ENCODE assay signal across 10 cellular contexts in genomic region chr14:21096889-21097615, GRCh38. TPM values are rescaled to one million over a fixed set of nuclear protein-coding genes. Genes with fewer than 3 reads are reported as not detected.
DNase-seq lines count a peak whose midpoint lies in the region; ATAC-seq, FAIRE-seq and TF ChIP-seq lines count a peak whose summit lies in the region.
"Had no signal": no experiment of that assay in that cellular context is flagged by ENCODE, and none has a peak within 500 bp of the region (broad histone marks: within the 10 kb centered on the region; RNA-seq: fewer than 3 reads in every experiment).

No MANE protein-coding gene starts in this region.

- H3K4me3 ChIP-seq in right atrium auricular region, result peak overlapping the region; percentile 74 to 77
- no peak overlapping the region for H3K4me3 ChIP-seq in mucosa of descending colon
- H3K4me3 ChIP-seq: GM12878 had no signal

- H3K36me3 ChIP-seq in right atrium auricular region (peaks cover 9% of the 10 kb centered on the region), mucosa of descending colon (ENCODE audit: low read depth) (no peaks in the 10 kb centered on the region)

- no peak for TF ChIP-seq CTCF in right atrium auricular region (IDR thresholded peaks at IDR 0.05)
- no peak for TF ChIP-seq CTCF in MCF 10A (IDR thresholded peaks at IDR 0.05; ENCODE audit: unreplicated experiment)
- TF ChIP-seq CTCF in mucosa of descending colon (IDR thresholded peaks at IDR 0.05), result no peak

- H3K9me3 ChIP-seq in right atrium auricular region (no peaks in the 10 kb centered on the region), mucosa of descending colon (no peaks in the 10 kb centered on the region)

- DNase-seq in right atrium auricular region (ENCODE audit: low spot score) (no peak), left cardiac atrium (no peak), MCF 10A (ENCODE audit: unreplicated experiment) (no peak), mucosa of descending colon (no peak), putamen (ENCODE audit: low spot score) (no peak), HTR-8/SVneo (ENCODE audit: insufficient read length, low spot score) (no peak), NCI-H1105 treated with DMSO at 0.1 percent for 48 hours (lab: John Stamatoyannopoulos, UW) (no peak)
- DNase-seq in stimulated activated CD4-positive, alpha-beta T cell treated with anti-CD3 and anti-CD28 coated beads, Interleukin-12 subunit alpha, Interleukin-12 subunit beta, amount 100 ng/mL, for 4 hours, result no peak

- BruUV-seq in MCF 10A (replicated peaks; lab: Mats Ljungman, UMichigan), result no TSS peak

- H3K27ac Mint-ChIP-seq in MCF 10A (ENCODE audit: low read depth, unreplicated experiment), result peak overlapping the region; percentile 71

- H3K36me3 Mint-ChIP-seq in MCF 10A (ENCODE audit: insufficient read depth, unreplicated experiment), result peaks cover 12% of the 10 kb centered on the region

- intact Hi-C loops in left cardiac atrium (cut with DNase I), result no loop called here
- intact Hi-C loops in MCF 10A (cut with micrococcal nuclease), result loop anchor here (5.0 kb wide), 1 partner anchor 485 kb away; no protein-coding TSS in a partner anchor
- intact Hi-C loops in mucosa of descending colon (cut with DNase I, micrococcal nuclease), result loop anchor here in 1 of 2 donors (10.0 kb wide), 1 partner anchor 82 kb away; no protein-coding TSS in a partner anchor

- peaks cover 27% of the 10 kb centered on the region for H3K4me1 Mint-ChIP-seq in MCF 10A (ENCODE audit: insufficient read depth, unreplicated experiment)

- peaks cover 0 to 57% of the 10 kb centered on the region in 2 donors for H3K4me1 ChIP-seq in right atrium auricular region
- H3K4me1 ChIP-seq in mucosa of descending colon (ENCODE audit: low read depth), result peaks cover 24% of the 10 kb centered on the region

- no peaks in the 10 kb centered on the region for H3K27me3 ChIP-seq in right atrium auricular region

- H3K27me3 Mint-ChIP-seq in MCF 10A (ENCODE audit: insufficient read depth, unreplicated experiment), result no peaks in the 10 kb centered on the region

- POLR2A ChIA-PET in MCF 10A (lab: Yijun Ruan, JAX), result interaction anchor here (0.5 to 4.5 kb wide), 7 partner anchors 7 to 415 kb away, joined by 3 to 37 read pairs (median 4); partner anchors contain the start of genes ARHGEF40 and RNASE7

- CTCF ChIA-PET in MCF 10A (lab: Yijun Ruan, JAX), result interaction anchor here (0.5 to 7.3 kb wide), 12 partner anchors 7 to 92 kb away, joined by 3 to 241 read pairs (median 4); partner anchors contain the start of genes ARHGEF40 and TMEM253

- H3K27ac ChIP-seq in right atrium auricular region, result peak overlapping the region; percentile 93

- FAIRE-seq in HTR-8/SVneo (lab: Jason Lieb, UNC), result no peak
- FAIRE-seq: GM12878, TTC549 had no signal

- ATAC-seq in left cardiac atrium, result no peak
- ATAC-seq in mucosa of descending colon, result peak; percentile 10
- ATAC-seq: GM12878 had no signal

- H3K9me3 Mint-ChIP-seq in MCF 10A (ENCODE audit: unreplicated experiment), result no peaks in the 10 kb centered on the region

- peak overlapping the region; percentile 70 for H3K4me3 Mint-ChIP-seq in MCF 10A (ENCODE audit: unreplicated experiment)

RNA-seq across cellular contexts. Expression of gene ZNF219, which starts 1.4 kb away (rescaled TPM):
- total RNA-seq in right atrium auricular region, result 10 to 100 TPM; 49.7 to 66.6 TPM
- total RNA-seq in left cardiac atrium, result 10 to 100 TPM; 38.3 to 44.4 TPM
- total RNA-seq in MCF 10A (2022), result 18.4 and 33.8 TPM in 2 replicates
- 100 to 1,000 TPM in 1 of 3 donors, 10 to 100 TPM in 2; 56.6 to 103 (median 58.2) TPM for total RNA-seq in mucosa of descending colon

RNA-seq across cellular contexts. Expression of gene TMEM253, which starts 3.8 kb away (rescaled TPM):
- total RNA-seq in right atrium auricular region (not detected), left cardiac atrium (under 1 TPM; 0.26 to 0.82 TPM), MCF 10A (2022) (0.59 and 1.6 TPM in 2 replicates), mucosa of descending colon (10 to 100 TPM; 20.2 to 46.0 (median 43.9) TPM)
- total RNA-seq: GM12878 had no signal

RNA-seq across cellular contexts. Expression of gene ARHGEF40, which starts 26.9 kb away (rescaled TPM):
- total RNA-seq in right atrium auricular region, result 10 to 100 TPM; 14.3 to 16.0 TPM
- total RNA-seq in left cardiac atrium, result 10 to 100 TPM; 24.9 to 25.5 TPM
- total RNA-seq in MCF 10A (2022), result 3.6 and 6.7 TPM in 2 replicates
- total RNA-seq in mucosa of descending colon, result 10 to 100 TPM; 44.3 to 69.3 (median 47.8) TPM

RNA-seq across cellular contexts. Expression of gene RNASE8, which starts 39.4 kb away (rescaled TPM):
- total RNA-seq in right atrium auricular region, result not detected
- not detected for total RNA-seq in left cardiac atrium
- total RNA-seq in MCF 10A (2022), result not detected in 2 replicates
- total RNA-seq in mucosa of descending colon, result not detected
- total RNA-seq: GM12878 had no signal

RNA-seq across cellular contexts. Expression of gene RNASE7, which starts 54.9 kb away (rescaled TPM):
- total RNA-seq in right atrium auricular region, result not detected
- total RNA-seq in left cardiac atrium, result not detected
- 10.9 and 11.8 TPM in 2 replicates for total RNA-seq in MCF 10A (2022)
- under 1 TPM in 2 of 3 donors, not detected in 1; 0.19 to 0.32 TPM for total RNA-seq in mucosa of descending colon
- total RNA-seq: GM12878 had no signal
